Comparison of ENCODE assay signal across 8 cellular contexts in genomic region chr12:54413284-54414190, GRCh38. TPM values are rescaled to one million over a fixed set of nuclear protein-coding genes. Genes with fewer than 3 reads are reported as not detected.
A peak's percentile ranks its signal among the peaks of the same experiment; 100 is the strongest.
DNase-seq lines count a peak whose midpoint lies in the region; ATAC-seq, FAIRE-seq and TF ChIP-seq lines count a peak whose summit lies in the region.

No MANE protein-coding gene starts in this region.

- H3K14ac ChIP-seq in IMR-90 (replicated peaks; ENCODE audit: low read depth, low read length), result peak overlapping the region; percentile 74

- ATAC-seq in IMR-90 (ENCODE audit: low read depth) (no peak), sciatic nerve (peak; percentile 8)

- H3K4me3 ChIP-seq in BLaER1 (peak overlapping the region; percentile 56), IMR-90 (ENCODE audit: insufficient read depth, low read depth, low read length) (no peak overlapping the region)

- in situ Hi-C loops in IMR-90 (cut with MboI; ENCODE audit: low sequenced_read_pairs), result no loop called here

- H3K4me1 ChIP-seq in BLaER1 (peaks cover 84% of the 10 kb centered on the region), IMR-90 (ENCODE audit: control insufficient read depth, insufficient read depth, low read length) (peaks cover 34% of the 10 kb centered on the region)

- H4K5ac ChIP-seq in IMR-90 (ENCODE audit: low read depth, low read length), result no peak overlapping the region

- H3K9me3 Mint-ChIP-seq in endothelial cell (ENCODE audit: unreplicated experiment), result no peaks in the 10 kb centered on the region

- no peak for TF ChIP-seq CTCF in IMR-90 (conservative IDR thresholded peaks at IDR 0.05; ENCODE audit: low read depth, low read length)
- TF ChIP-seq CTCF in endothelial cell (IDR thresholded peaks at IDR 0.05; ENCODE audit: unreplicated experiment), result no peak

- H3K36me3 ChIP-seq in BLaER1, result peaks cover 38% of the 10 kb centered on the region
- H3K36me3 ChIP-seq in IMR-90 (ENCODE audit: control insufficient read depth, insufficient read depth, low read length), result peaks cover 31% of the 10 kb centered on the region

- H2AK5ac ChIP-seq in IMR-90 (ENCODE audit: low read depth, low read length), result peak overlapping the region; percentile 76; the same call in 1 of the 2 replicates

- H3K27ac ChIP-seq in BLaER1 (peak overlapping the region; percentile 98), IMR-90 (ENCODE audit: insufficient read depth, low read length) (peak overlapping the region; percentile 10)

- peaks cover 56% of the 10 kb centered on the region for H3K4me1 Mint-ChIP-seq in endothelial cell (ENCODE audit: unreplicated experiment)

- H2AK9ac ChIP-seq in IMR-90 (replicated peaks; ENCODE audit: low read depth, low read length, poor library complexity), result peak overlapping the region; percentile 83

- H2BK15ac ChIP-seq in IMR-90 (ENCODE audit: low read depth, low read length), result no peak overlapping the region

- POLR2A ChIA-PET in IMR-90 (lab: Charles Lee; ENCODE audit: unreplicated experiment), result interaction anchor here (0.6 kb wide), 1 partner anchor 1527 kb away, joined by 6 read pairs; no protein-coding TSS in a partner anchor

- FAIRE-seq in urothelium cell line (lab: Jason Lieb, UNC), result no peak

- H3K23ac ChIP-seq in IMR-90 (ENCODE audit: low read depth, low read length), result peak overlapping the region; percentile 66; the same call in 1 of the 2 replicates

- H3K18ac ChIP-seq in IMR-90 (ENCODE audit: low read depth, low read length), result no peak overlapping the region

- H2BK120ac ChIP-seq in IMR-90 (ENCODE audit: low read depth, low read length), result no peak overlapping the region

- peak overlapping the region in 1 of 2 experiments; percentile 29; a peak in 1 of 4 replicates for H4K8ac ChIP-seq in IMR-90 (ENCODE audit: low read depth in 2 of 2, low read length in 2 of 2)

- H2BK5ac ChIP-seq in IMR-90 (ENCODE audit: low read depth, low read length, poor library complexity, severe bottlenecking), result peak overlapping the region; percentile 23

- dilution Hi-C loops in IMR-90 (cut with HindIII; ENCODE audit: low sequenced_read_pairs, unreplicated experiment), result no loop called here

- TF ChIP-seq POLR2A in IMR-90 (IDR thresholded peaks at IDR 0.05; ENCODE audit: low read depth, low read length), result no peak

- no peak for DNase-seq in IMR-90
- peak; percentile 59 for DNase-seq in activated CD4-positive, alpha-beta T cell treated with anti-CD3 and anti-CD28 coated beads, Interleukin-2, amount 50 U/mL, for 4 hours
- no peak for DNase-seq in endothelial cell (ENCODE audit: low spot score)
- DNase-seq in sciatic nerve (ENCODE audit: low spot score), result no peak
- DNase-seq in urothelium cell line (ENCODE audit: low spot score), result no peak
- DNase-seq in NCI-H524 (lab: John Stamatoyannopoulos, UW), result no peak
- no peak for DNase-seq in LoVo (ENCODE audit: low spot score)

- no TSS peak for BruUV-seq in IMR-90 (replicated peaks; lab: Mats Ljungman, UMichigan)

- no peaks in the 10 kb centered on the region for H3K9me3 ChIP-seq in BLaER1
- no peaks in the 10 kb centered on the region for H3K9me3 ChIP-seq in IMR-90 (ENCODE audit: control insufficient read depth, insufficient read depth, low read length)

- WGBS in IMR-90 (ENCODE audit: extremely low coverage in 2 of 2, insufficient read length in 1 of 2), 2 experiments, result 80% methylated on average over 4 of the region's 9 CpGs; no CpG with 5 or more reads in 1 of the 2 experiments

- peaks cover 42% of the 10 kb centered on the region for H4K20me1 ChIP-seq in BLaER1
- peaks cover 92% of the 10 kb centered on the region for H4K20me1 ChIP-seq in IMR-90 (ENCODE audit: insufficient read depth, low read length)

- H3K4me2 ChIP-seq in BLaER1 (peak overlapping the region; percentile 93), IMR-90 (ENCODE audit: low read depth, low read length) (peak overlapping the region; percentile 22)

- H3K4ac ChIP-seq in IMR-90 (ENCODE audit: low read depth, low read length), result peak overlapping the region; percentile 42

- peaks cover 12% of the 10 kb centered on the region for H3K27me3 Mint-ChIP-seq in endothelial cell (ENCODE audit: unreplicated experiment)

- peaks cover 29% of the 10 kb centered on the region for H3K9me1 ChIP-seq in IMR-90 (ENCODE audit: insufficient read depth, low read length)

- intact Hi-C loops in IMR-90 (cut with micrococcal nuclease) (no loop called here), sciatic nerve (cut with DNase I) (no loop called here)

- H2AFZ ChIP-seq in IMR-90 (replicated peaks; ENCODE audit: low read length, poor library complexity), result peak overlapping the region; percentile 49

- H3K27me3 ChIP-seq in BLaER1 (no peaks in the 10 kb centered on the region), IMR-90 (ENCODE audit: control insufficient read depth, insufficient read depth, low read length) (no peaks in the 10 kb centered on the region)

- H3K9ac ChIP-seq in BLaER1 (peak overlapping the region; percentile 71), IMR-90 (ENCODE audit: low read depth, low read length) (peak overlapping the region; percentile 3; the same call in 1 of the 2 replicates)

- peaks cover 13 to 65% of the 10 kb centered on the region in 2 experiments for H3K79me1 ChIP-seq in IMR-90 (ENCODE audit: low read depth in 1 of 2, low read length in 2 of 2)

- CTCF ChIA-PET in IMR-90 (lab: Yijun Ruan, JAX), result interaction anchor here (1.1 to 1.8 kb wide), 4 partner anchors 14 to 34 kb away, joined by 3 to 5 read pairs (median 4); no protein-coding TSS in a partner anchor

- H4K91ac ChIP-seq in IMR-90 (ENCODE audit: insufficient read depth, low read depth, low read length), result no peak overlapping the region; the same call in 1 of the 2 replicates

- no peak overlapping the region for H3K56ac ChIP-seq in IMR-90 (ENCODE audit: extremely low read depth, insufficient read depth, low read length)

- TF ChIP-seq RAD21 in IMR-90 (IDR thresholded peaks at IDR 0.05; ENCODE audit: low read length), result no peak

- no peak overlapping the region for H2BK20ac ChIP-seq in IMR-90 (ENCODE audit: low read depth, low read length)

- H3K4me3 Mint-ChIP-seq in endothelial cell (ENCODE audit: unreplicated experiment), result peak overlapping the region; percentile 79

- peaks cover 28% of the 10 kb centered on the region for H3K36me3 Mint-ChIP-seq in endothelial cell (ENCODE audit: low read depth, unreplicated experiment)

- H3K27ac Mint-ChIP-seq in endothelial cell (ENCODE audit: unreplicated experiment), result peak overlapping the region; percentile 94

TF ChIP-seq in IMR-90, 13 proteins besides CTCF, POLR2A, EP300 and RAD21:
- no peak for TF ChIP-seq MAZ (IDR thresholded peaks at IDR 0.05; ENCODE audit: borderline replicate concordance, low read depth, low read length)
- no peak for TF ChIP-seq RFX5 (IDR thresholded peaks at IDR 0.05; ENCODE audit: low read depth, low read length)
- TF ChIP-seq NFE2L2 (IDR thresholded peaks at IDR 0.05; ENCODE audit: low read depth, low read length), result no peak
- no peak for TF ChIP-seq BHLHE40 (IDR thresholded peaks at IDR 0.05; ENCODE audit: low read depth, low read length)
- no peak for TF ChIP-seq MXI1 (IDR thresholded peaks at IDR 0.05; ENCODE audit: borderline replicate concordance, low read depth, low read length)
- TF ChIP-seq, protein P1, sequence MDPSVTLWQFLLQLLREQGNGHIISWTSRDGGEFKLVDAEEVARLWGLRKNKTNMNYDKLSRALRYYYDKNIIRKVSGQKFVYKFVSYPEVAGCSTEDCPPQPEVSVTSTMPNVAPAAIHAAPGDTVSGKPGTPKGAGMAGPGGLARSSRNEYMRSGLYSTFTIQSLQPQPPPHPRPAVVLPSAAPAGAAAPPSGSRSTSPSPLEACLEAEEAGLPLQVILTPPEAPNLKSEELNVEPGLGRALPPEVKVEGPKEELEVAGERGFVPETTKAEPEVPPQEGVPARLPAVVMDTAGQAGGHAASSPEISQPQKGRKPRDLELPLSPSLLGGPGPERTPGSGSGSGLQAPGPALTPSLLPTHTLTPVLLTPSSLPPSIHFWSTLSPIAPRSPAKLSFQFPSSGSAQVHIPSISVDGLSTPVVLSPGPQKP (IDR thresholded peaks at IDR 0.05; ENCODE audit: borderline replicate concordance, low read depth, low read length), result no peak
- no peak for TF ChIP-seq USF2 (IDR thresholded peaks at IDR 0.05; ENCODE audit: low read depth, low read length)
- no peak for TF ChIP-seq CHD1 (IDR thresholded peaks at IDR 0.05; ENCODE audit: low read depth, low read length)
- no peak for TF ChIP-seq CEBPB (IDR thresholded peaks at IDR 0.05; ENCODE audit: low read depth, low read length)
- TF ChIP-seq FOS (IDR thresholded peaks at IDR 0.05; ENCODE audit: low read depth, low read length), result no peak
- no peak for TF ChIP-seq SMC3 (IDR thresholded peaks at IDR 0.05; ENCODE audit: low read depth, low read length)

RNA-seq across cellular contexts. Expression of gene ITGA5, which starts 5.5 kb away (rescaled TPM):
- 144 and 159 TPM in 2 replicates for total RNA-seq in IMR-90 (2012; rRNA removed)
- polyA plus RNA-seq in IMR-90 (2012; rRNA removed), result 254 and 259 TPM in 2 replicates
- 136 and 185 TPM in 2 replicates for polyA plus RNA-seq in IMR-90 (2012; cell fraction: cytosol; rRNA removed)
- 196 and 225 TPM in 2 replicates for polyA plus RNA-seq in IMR-90 (2012; cell fraction: nucleus; rRNA removed; ENCODE audit: low replicate concordance)
- 688 TPM for total RNA-seq in endothelial cell (ENCODE audit: unreplicated experiment)
- total RNA-seq in sciatic nerve, result 82.3 TPM

RNA-seq across cellular contexts. Expression of gene ZNF385A, which starts 29.0 kb away (rescaled TPM):
- total RNA-seq in IMR-90 (2012; rRNA removed) (0.28 and 0.36 TPM in 2 replicates), endothelial cell (ENCODE audit: unreplicated experiment) (15.6 TPM), sciatic nerve (12.0 TPM)
- polyA plus RNA-seq in IMR-90 (2012; rRNA removed), result 2.5 and 2.9 TPM in 2 replicates
- 3.1 and 5.4 TPM in 2 replicates for polyA plus RNA-seq in IMR-90 (2012; cell fraction: cytosol; rRNA removed)
- 3.7 and 8.0 TPM in 2 replicates for polyA plus RNA-seq in IMR-90 (2012; cell fraction: nucleus; rRNA removed; ENCODE audit: low replicate concordance)

RNA-seq across cellular contexts. Expression of gene GPR84, which starts 49.3 kb away (rescaled TPM):
- not detected in 2 replicates for total RNA-seq in IMR-90 (2012; rRNA removed)
- polyA plus RNA-seq in IMR-90 (2012; rRNA removed), result not detected in 2 replicates
- polyA plus RNA-seq in IMR-90 (2012; cell fraction: cytosol; rRNA removed), result 0.02 TPM in 1 of 2 replicates, not detected in the other
- 0.19 and 0.36 TPM in 2 replicates for polyA plus RNA-seq in IMR-90 (2012; cell fraction: nucleus; rRNA removed; ENCODE audit: low replicate concordance)
- total RNA-seq in endothelial cell (ENCODE audit: unreplicated experiment), result 0.41 TPM
- 0.53 TPM for total RNA-seq in sciatic nerve

RNA-seq across cellular contexts. Expression of gene GTSF1, which starts 59.9 kb away (rescaled TPM):
- total RNA-seq in IMR-90 (2012; rRNA removed) (not detected in 2 replicates), endothelial cell (ENCODE audit: unreplicated experiment) (not detected), sciatic nerve (not detected)
- not detected in 2 replicates for polyA plus RNA-seq in IMR-90 (2012; rRNA removed)
- polyA plus RNA-seq in IMR-90 (2012; cell fraction: cytosol; rRNA removed), result not detected in 2 replicates
- polyA plus RNA-seq in IMR-90 (2012; cell fraction: nucleus; rRNA removed; ENCODE audit: low replicate concordance), result not detected in 2 replicates

Comparison
In these comparisons a context has a peak if more than half of its experiments do, and no peak if none do; other contexts are left out.
1. DNase-seq: peak in activated CD4-positive, alpha-beta T cell treated with anti-CD3 and anti-CD28 coated beads, Interleukin-2, amount 50 U/mL, for 4 hours (2 of 2); none in IMR-90 (single experiment), endothelial cell (single experiment), sciatic nerve (single experiment), urothelium cell line (single experiment), NCI-H524 (0 of 2) and LoVo (single experiment).